Comparison of ENCODE assay signal across 25 cellular contexts in the genomic region with DNA sequence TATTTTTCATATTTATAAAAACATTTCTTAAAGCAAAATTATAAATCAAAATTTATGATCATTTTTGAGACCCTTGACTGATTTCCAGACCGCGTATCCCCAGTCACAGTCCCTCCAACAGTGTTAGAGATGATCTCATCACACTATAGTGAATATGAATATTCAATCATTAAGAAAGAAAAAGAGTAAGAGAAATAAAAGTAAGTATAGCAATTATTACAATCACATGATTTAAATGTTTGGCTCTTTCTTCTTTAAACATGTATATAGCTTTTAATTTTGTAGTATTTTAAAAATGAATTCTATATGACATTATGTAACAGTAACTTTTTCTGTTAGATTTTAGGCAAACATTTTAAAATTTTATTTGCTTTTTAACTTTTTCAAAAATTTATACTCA.
A peak's percentile ranks its signal among the peaks of the same experiment; 100 is the strongest.
DNase-seq lines count a peak whose midpoint lies in the region; ATAC-seq, FAIRE-seq and TF ChIP-seq lines count a peak whose summit lies in the region.
"Had no signal": no experiment of that assay in that cellular context is flagged by ENCODE, and none has a peak within 500 bp of the region (broad histone marks: within the 10 kb centered on the region; RNA-seq: fewer than 3 reads in every experiment).

No MANE protein-coding gene starts in this region.

- H3K27ac ChIP-seq in HepG2 (ENCODE audit: extremely low read length, insufficient read depth, low read length) (no peak overlapping the region), right lobe of liver (no peak overlapping the region), K562 (ENCODE audit: extremely low read depth, low read depth, low read length) (no peak overlapping the region), kidney (ENCODE audit: low read depth in 2 of 2, low read length in 2 of 2) (no peak overlapping the region), ovary (no peak overlapping the region)
- H3K27ac ChIP-seq: 22Rv1, A549 had no signal

- no peak overlapping the region for H3K4me3 ChIP-seq in HepG2 (replicated peaks in 1 of 3; ENCODE audit: insufficient read depth in 1 of 3, low read depth in 2 of 3, low read length in 3 of 3)
- no peak overlapping the region for H3K4me3 ChIP-seq in right lobe of liver
- H3K4me3 ChIP-seq in K562, result no peak overlapping the region
- no peak overlapping the region for H3K4me3 ChIP-seq in kidney (ENCODE audit: low read length in 2 of 2)
- no peak overlapping the region for H3K4me3 ChIP-seq in ovary
- H3K4me3 ChIP-seq: A549, HAP-1 had no signal

- DNase-seq in HepG2 (ENCODE audit: low spot score) (no peak), right lobe of liver (no peak), K562 (ENCODE audit: extremely low read depth in 1 of 4, low spot score in 3 of 4) (no peak), kidney (no peak), WTC11 (ENCODE audit: low spot score) (no peak), DMS53 (lab: John Stamatoyannopoulos, UW) (no peak), ovary (no peak)
- DNase-seq: ACHN; C1 segment of cervical spinal cord; Caco-2; CD4-positive, CD25-positive, alpha-beta regulatory T cell; CD8-positive, alpha-beta T cell; DMS153; DMS79; EL; GF-D8; GOT3; HFFc6 had no signal

- H3K4me1 Mint-ChIP-seq in WTC11, result peaks cover 6% of the 10 kb centered on the region
- H3K4me1 Mint-ChIP-seq: CD4-positive, CD25-positive, alpha-beta regulatory T cell had no signal

- H2AFZ ChIP-seq in HepG2 (ENCODE audit: low read length) (no peak overlapping the region), K562 (ENCODE audit: low read depth, low read length) (no peak overlapping the region)

- no peak overlapping the region for H3K4me3 Mint-ChIP-seq in WTC11
- H3K4me3 Mint-ChIP-seq: CD8-positive, alpha-beta T cell; HFFc6 had no signal

- H3K9ac ChIP-seq in HepG2 (ENCODE audit: insufficient read depth, low read depth, low read length), result no peak overlapping the region
- H3K9ac ChIP-seq in K562 (ENCODE audit: insufficient read depth in 1 of 2, low read depth in 2 of 2, low read length in 2 of 2), result no peak overlapping the region
- no peak overlapping the region for H3K9ac ChIP-seq in kidney (ENCODE audit: low read length in 2 of 2)

- CTCF ChIA-PET in HepG2 (lab: Yijun Ruan, JAX; ENCODE audit: low intra/inter-chr PET ratio, low total read pairs) (no interaction called here), K562 (lab: Yijun Ruan, JAX; ENCODE audit: low intra/inter-chr PET ratio) (no interaction called here), WTC11 (lab: Charles Lee) (no interaction called here)

- TF ChIP-seq RAD21 in HepG2 (CRISPR knock-in tag; IDR thresholded peaks at IDR 0.05), result no peak
- no peak for TF ChIP-seq RAD21 in K562 (CRISPR knock-in tag; conservative IDR thresholded peaks at IDR 0.05 in 1 of 2, IDR thresholded peaks at IDR 0.05 in 1 of 2)

- no peak overlapping the region for H3K4me2 ChIP-seq in HepG2 (ENCODE audit: low read depth, low read length)
- H3K4me2 ChIP-seq in K562 (ENCODE audit: insufficient read depth, low read length), result no peak overlapping the region
- H3K4me2 ChIP-seq: A549 had no signal

- BruUV-seq in HepG2 (replicated peaks; lab: Mats Ljungman, UMichigan), result no TSS peak
- BruUV-seq in K562 (replicated peaks; lab: Mats Ljungman, UMichigan), result no TSS peak

- FAIRE-seq in HepG2 (lab: Jason Lieb, UNC) (no peak), K562 (lab: Jason Lieb, UNC) (no peak), kidney (lab: Jason Lieb, UNC) (peak; percentile 94)
- FAIRE-seq: A549, GM12891, GM18507, H54 had no signal

- no peak for ATAC-seq in HepG2
- ATAC-seq in right lobe of liver, result no peak
- no peak for ATAC-seq in K562
- ATAC-seq in WTC11, result no peak
- ATAC-seq in esophagus mucosa, result no peak
- ATAC-seq: A549; CD8-positive, alpha-beta T cell had no signal

- H3K27me3 Mint-ChIP-seq in WTC11 (ENCODE audit: low read depth), result 0 out of 2 replicates have a peak, but pooled peaks cover 2% of the 10 kb centered on the region
- H3K27me3 Mint-ChIP-seq: CD4-positive, CD25-positive, alpha-beta regulatory T cell had no signal

- H3K9me3 ChIP-seq in HepG2 (ENCODE audit: low read length) (no peaks in the 10 kb centered on the region), right lobe of liver (no peaks in the 10 kb centered on the region), K562 (replicated peaks; ENCODE audit: control insufficient read depth, insufficient read depth, low read depth, low read length) (no peaks in the 10 kb centered on the region), kidney (ENCODE audit: control insufficient read depth in 1 of 2, low read length in 2 of 2) (no peaks in the 10 kb centered on the region), ovary (no peaks in the 10 kb centered on the region)
- H3K9me3 ChIP-seq: A549, Caco-2, HAP-1 had no signal

- H3K9me3 Mint-ChIP-seq in WTC11, result no peaks in the 10 kb centered on the region
- H3K9me3 Mint-ChIP-seq: HFFc6 had no signal

- H3K36me3 Mint-ChIP-seq in WTC11, result no peaks in the 10 kb centered on the region
- H3K36me3 Mint-ChIP-seq: CD4-positive, CD25-positive, alpha-beta regulatory T cell; CD8-positive, alpha-beta T cell had no signal

- H3K36me3 ChIP-seq in HepG2 (replicated peaks in 1 of 2; ENCODE audit: control insufficient read depth in 1 of 2, insufficient read depth in 2 of 2, low read length in 2 of 2), result no peaks in the 10 kb centered on the region
- no peaks in the 10 kb centered on the region for H3K36me3 ChIP-seq in right lobe of liver
- H3K36me3 ChIP-seq in K562 (ENCODE audit: control insufficient read depth, insufficient read depth, low read length), result no peaks in the 10 kb centered on the region
- no peaks in the 10 kb centered on the region for H3K36me3 ChIP-seq in kidney (ENCODE audit: control insufficient read depth in 1 of 2, insufficient read depth in 2 of 2, low read length in 2 of 2)
- H3K36me3 ChIP-seq in ovary, result no peaks in the 10 kb centered on the region
- H3K36me3 ChIP-seq: HAP-1 had no signal

- intact Hi-C loops in HepG2 (cut with micrococcal nuclease; ENCODE audit: unreplicated experiment), result no loop called here
- intact Hi-C loops in right lobe of liver (cut with DNase I), result no loop called here
- intact Hi-C loops in K562 (cut with micrococcal nuclease), result no loop called here
- intact Hi-C loops in kidney (cut with DNase I), result loop anchor here (10.0 kb wide), 1 partner anchor 1069 kb away; the partner anchor contains the start of gene MARCKS
- intact Hi-C loops in ovary (cut with DNase I), result no loop called here

- no peaks in the 10 kb centered on the region for H3K79me2 ChIP-seq in HepG2 (ENCODE audit: insufficient read depth, low read length)
- no peaks in the 10 kb centered on the region for H3K79me2 ChIP-seq in K562 (ENCODE audit: control insufficient read depth, insufficient read depth, low read length)

- POLR2A ChIA-PET in HepG2 (lab: Yijun Ruan, JAX) (no interaction called here), K562 (lab: Yijun Ruan, JAX) (interaction anchor here (0.6 kb wide), 2 partner anchors 195 to 328 kb away, joined by 3 read pairs; no protein-coding TSS in a partner anchor), WTC11 (lab: Charles Lee) (no interaction called here)

- H3K27me3 ChIP-seq in HepG2 (ENCODE audit: control insufficient read depth in 1 of 2, insufficient read depth in 2 of 2, low read length in 2 of 2), result no peaks in the 10 kb centered on the region
- no peaks in the 10 kb centered on the region for H3K27me3 ChIP-seq in right lobe of liver
- H3K27me3 ChIP-seq in K562 (ENCODE audit: control insufficient read depth in 2 of 2, insufficient read depth in 2 of 2, low read length in 2 of 2), result no peaks in the 10 kb centered on the region
- no peaks in the 10 kb centered on the region for H3K27me3 ChIP-seq in ovary

- H4K20me1 ChIP-seq in HepG2 (ENCODE audit: insufficient read depth, low read length), result no peaks in the 10 kb centered on the region
- H4K20me1 ChIP-seq in K562 (replicated peaks; ENCODE audit: control insufficient read depth, insufficient read depth, low read length), result no peaks in the 10 kb centered on the region

- H3K4me1 ChIP-seq in HepG2 (ENCODE audit: insufficient read depth, low read length), result no peaks in the 10 kb centered on the region
- H3K4me1 ChIP-seq in right lobe of liver, result no peaks in the 10 kb centered on the region
- no peaks in the 10 kb centered on the region for H3K4me1 ChIP-seq in K562 (replicated peaks in 1 of 2; ENCODE audit: control insufficient read depth in 2 of 2, insufficient read depth in 2 of 2, low read length in 2 of 2)
- H3K4me1 ChIP-seq in kidney (ENCODE audit: control insufficient read depth in 1 of 2, insufficient read depth in 1 of 2, low read depth in 1 of 2, low read length in 2 of 2), result no peaks in the 10 kb centered on the region
- H3K4me1 ChIP-seq in ovary (ENCODE audit: insufficient read depth), result no peaks in the 10 kb centered on the region
- H3K4me1 ChIP-seq: A549, Caco-2, HAP-1 had no signal

- H3K27ac Mint-ChIP-seq in WTC11, result no peak overlapping the region
- H3K27ac Mint-ChIP-seq: CD8-positive, alpha-beta T cell; HFFc6 had no signal

- TF ChIP-seq CTCF in HepG2 (CRISPR knock-in tag; IDR thresholded peaks at IDR 0.05), result no peak
- no peak for TF ChIP-seq CTCF in right lobe of liver (IDR thresholded peaks at IDR 0.05)
- TF ChIP-seq CTCF in K562 (IDR thresholded peaks at IDR 0.05 in 2 of 3, conservative IDR thresholded peaks at IDR 0.05 in 1 of 3; ENCODE audit: insufficient read depth in 2 of 3, low read depth in 1 of 3, low read length in 3 of 3), result no peak
- no peak for TF ChIP-seq CTCF in kidney (IDR thresholded peaks at IDR 0.05; ENCODE audit: borderline replicate concordance, extremely low read depth, insufficient read depth)
- TF ChIP-seq CTCF in WTC11 (IDR thresholded peaks at IDR 0.05), result no peak
- TF ChIP-seq CTCF in ovary (IDR thresholded peaks at IDR 0.05), result no peak

- TF ChIP-seq EP300 in HepG2 (IDR thresholded peaks at IDR 0.05; ENCODE audit: low read depth in 2 of 2, low read length in 2 of 2), result no peak
- TF ChIP-seq EP300 in HepG2 (CRISPR knock-in tag; IDR thresholded peaks at IDR 0.05; ENCODE audit: borderline replicate concordance), result no peak
- TF ChIP-seq EP300 in K562 (IDR thresholded peaks at IDR 0.05; ENCODE audit: low read length), result no peak
- no peak for TF ChIP-seq EP300 in ovary (IDR thresholded peaks at IDR 0.05)

- 2% methylated on average over 2 of the region's 2 CpGs for WGBS in HepG2 (ENCODE audit: low lambda C conversion rate)
- WGBS in right lobe of liver (ENCODE audit: insufficient coverage, low coverage, low lambda C conversion rate, missing lambda C conversion rate), result 67% methylated on average over 2 of the region's 2 CpGs
- 8% methylated on average over 2 of the region's 2 CpGs for WGBS in K562 (ENCODE audit: insufficient coverage, low coverage, missing lambda C conversion rate)
- 93 to 96% (median 94%) methylated on average over 2 of the region's 2 CpGs for WGBS in ovary, 3 donors

- H3K9me1 ChIP-seq in K562 (ENCODE audit: control insufficient read depth, insufficient read depth, low read length), result no peaks in the 10 kb centered on the region

- in situ Hi-C loops in HepG2 (cut with HindIII; ENCODE audit: extremely low pct_ligation_motif_present, low pct_unique_long_range_greater_than_20kb) (loop anchor here (25.0 kb wide), 1 partner anchor 627 kb away; no protein-coding TSS in a partner anchor), K562 (cut with MboI) (no loop called here)

- TF ChIP-seq POLR2A in HepG2 (IDR thresholded peaks at IDR 0.05; ENCODE audit: insufficient read depth in 1 of 2, low read depth in 2 of 2, low read length in 2 of 2), result no peak
- TF ChIP-seq POLR2A in right lobe of liver (IDR thresholded peaks at IDR 0.05), result no peak
- TF ChIP-seq POLR2A in K562 (conservative IDR thresholded peaks at IDR 0.05), result no peak
- TF ChIP-seq POLR2A in ovary (IDR thresholded peaks at IDR 0.05), result no peak

TF ChIP-seq in WTC11, 78 proteins besides CTCF, POLR2A, EP300 and RAD21 (continues in another document):
- no peak for TF ChIP-seq ZNF423 (CRISPR knock-in tag; IDR thresholded peaks at IDR 0.05)

Comparison
In these comparisons a context has a peak if more than half of its experiments do, and no peak if none do; other contexts are left out.
1. Of the 241 proteins assayed by ChIP-seq in both HepG2 and K562: peak only in HepG2: RAD51; only in K562: TFE3; in both: none; in neither: 239.